In genomic region chr5:139530879-139531639, GRCh38 we compare ENCODE assay signal across 6 cellular contexts. TPM values are rescaled to one million over a fixed set of nuclear protein-coding genes. Genes with fewer than 3 reads are reported as not detected.
DNase-seq lines count a peak whose midpoint lies in the region; ATAC-seq, FAIRE-seq and TF ChIP-seq lines count a peak whose summit lies in the region.
"Not testable (repeated sequence)": the region's sequence is repeated elsewhere in the genome, so short reads cannot be mapped to it uniquely, and the experiment has no call there.

No MANE protein-coding gene starts in this region.

- H3K79me2 ChIP-seq in GM12878 (ENCODE audit: control insufficient read depth, insufficient read depth, low read length): peaks cover 26% of the 10 kb centered on the region

- DNase-seq in GM19239 (ENCODE audit: insufficient read length, low spot score); GM12878 (ENCODE audit: low read depth, low spot score); epithelial cell of prostate (ENCODE audit: low read depth, low spot score); nephron progenitor cell: not testable (repeated sequence)
- DNase-seq in kidney glomerular epithelial cell (lab: John Stamatoyannopoulos, UW) (peak; percentile 43), sigmoid colon (peak; percentile 0)

- TSS peak; percentile 0 for BruUV-seq in GM12878 (replicated peaks; lab: Mats Ljungman, UMichigan)

- RAD21 ChIA-PET in GM12878 (lab: Charles Lee; ENCODE audit: unreplicated experiment): interaction anchor here (0.7 to 5.6 kb wide), 12 partner anchors 12 to 141 kb away, joined by 3 to 49 read pairs (median 4); partner anchors contain the start of genes CXXC5, MZB1 and UBE2D2

- intact Hi-C loops in GM12878 (cut with micrococcal nuclease; ENCODE audit: unreplicated experiment): loop anchor here (2.0 kb wide), 1 partner anchor 30 kb away; the partner anchor contains the start of gene UBE2D2
- intact Hi-C loops in sigmoid colon (cut with DNase I): not testable (repeated sequence)

- H3K27me3 ChIP-seq in GM12878 (replicated peaks in 1 of 2; ENCODE audit: control insufficient read depth in 2 of 2, insufficient read depth in 2 of 2, low read length in 1 of 2); sigmoid colon: not testable (repeated sequence)

- ATAC-seq in GM12878: peak; percentile 40

- TF ChIP-seq EP300 in GM12878 (IDR thresholded peaks at IDR 0.05; ENCODE audit: borderline replicate concordance in 1 of 2, control insufficient read depth in 1 of 2, low read depth in 2 of 2, low read length in 2 of 2); sigmoid colon (IDR thresholded peaks at IDR 0.05): not testable (repeated sequence)

- TF ChIP-seq POLR2A in GM12878 (IDR thresholded peaks at IDR 0.05; ENCODE audit: low read depth, low read length); sigmoid colon (IDR thresholded peaks at IDR 0.05): not testable (repeated sequence)

- H3K4me3 ChIP-seq in GM12878, sigmoid colon: not testable (repeated sequence)

- not testable (repeated sequence) for H3K4me1 ChIP-seq in GM12878 (ENCODE audit: control insufficient read depth, insufficient read depth, low read length); sigmoid colon

- not testable (repeated sequence) for H3K36me3 Mint-ChIP-seq in nephron progenitor cell (ENCODE audit: low read depth)

- not testable (repeated sequence) for H3K36me3 ChIP-seq in GM12878 (ENCODE audit: control insufficient read depth in 2 of 2, insufficient read depth in 2 of 2, low read length in 1 of 2); sigmoid colon

- in situ Hi-C loops in GM12878 (cut with MboI): not testable (repeated sequence)

- 0 out of 2 replicates have a peak overlapping the region, but pooled peaks have one; percentile 5 for H3K27ac ChIP-seq in GM12878 (ENCODE audit: control insufficient read depth, insufficient read depth)
- peak overlapping the region; percentile 65 for H3K27ac ChIP-seq in epithelial cell of prostate
- H3K27ac ChIP-seq in sigmoid colon: not testable (repeated sequence)

- peaks cover 42% of the 10 kb centered on the region for H3K4me1 Mint-ChIP-seq in nephron progenitor cell

- H3K9me3 ChIP-seq in GM12878 (replicated peaks; ENCODE audit: control insufficient read depth, insufficient read depth, low read length); sigmoid colon: not testable (repeated sequence)

- SMC1A ChIA-PET in GM12878 (lab: Charles Lee; ENCODE audit: uncharacterized antibody, unreplicated experiment): interaction anchor here (0.9 to 2.0 kb wide), 5 partner anchors 8 to 35 kb away, joined by 3 to 7 read pairs (median 5); no protein-coding TSS in a partner anchor

- 29% methylated on average over 9 of the region's 9 CpGs for WGBS in GM12878 (ENCODE audit: insufficient coverage, insufficient replicate concordance, low lambda C conversion rate, missing lambda C conversion rate)
- 94 to 95% methylated on average over 9 of the region's 9 CpGs for WGBS in sigmoid colon, 2 donors

- H3K4me2 ChIP-seq in GM12878 (ENCODE audit: control insufficient read depth, insufficient read depth): peak overlapping the region; percentile 50

- not testable (repeated sequence) for H3K9ac ChIP-seq in GM12878 (ENCODE audit: control insufficient read depth, insufficient read depth, low read length)

- peaks cover 12% of the 10 kb centered on the region for H3K9me3 Mint-ChIP-seq in nephron progenitor cell

- H3K4me3 Mint-ChIP-seq in nephron progenitor cell: peak overlapping the region; percentile 68

- CTCF ChIA-PET in GM12878 (lab: Yijun Ruan, JAX): interaction anchor here (0.6 to 6.1 kb wide), 8 partner anchors 10 to 240 kb away, joined by 3 to 38 read pairs (median 4); no protein-coding TSS in a partner anchor

- POLR2A ChIA-PET in GM12878 (lab: Charles Lee): interaction anchor here (0.5 to 5.5 kb wide), 6 partner anchors 12 to 93 kb away, joined by 3 to 43 read pairs (median 6); partner anchors contain the start of gene UBE2D2

- not testable (repeated sequence) for H4K20me1 ChIP-seq in GM12878 (ENCODE audit: control insufficient read depth, insufficient read depth)

- H3K27ac Mint-ChIP-seq in nephron progenitor cell: peak overlapping the region; percentile 94

- TF ChIP-seq CTCF in GM12878 (IDR thresholded peaks at IDR 0.05 in 2 of 3, conservative IDR thresholded peaks at IDR 0.05 in 1 of 3; ENCODE audit: control insufficient read depth in 2 of 3, extremely low read depth in 1 of 3, insufficient read depth in 1 of 3, low read depth in 3 of 3, low read length in 3 of 3); nephron progenitor cell (IDR thresholded peaks at IDR 0.05); sigmoid colon (IDR thresholded peaks at IDR 0.05): not testable (repeated sequence)

- H2AFZ ChIP-seq in GM12878 (ENCODE audit: control insufficient read depth, low read depth, low read length): not testable (repeated sequence)

- H3K27me3 Mint-ChIP-seq in nephron progenitor cell (ENCODE audit: low read depth, poor library complexity): not testable (repeated sequence)

- TF ChIP-seq RAD21 in GM12878 (IDR thresholded peaks at IDR 0.05; ENCODE audit: insufficient read depth, low read depth, low read length): not testable (repeated sequence)

- peak; percentile 94 for FAIRE-seq in GM19239 (lab: Jason Lieb, UNC)
- peak; percentile 65 for FAIRE-seq in GM12878 (lab: Jason Lieb, UNC)

TF ChIP-seq in GM12878, 131 proteins besides CTCF, POLR2A, EP300 and RAD21 (continues in another document):
- TF ChIP-seq BHLHE40 (IDR thresholded peaks at IDR 0.05; ENCODE audit: borderline replicate concordance in 1 of 2, low read depth in 2 of 2, low read length in 1 of 2) (peak in 1 of 2 experiments; percentile 34; a peak in 1 of 4 replicates), MLLT1 (IDR thresholded peaks at IDR 0.05) (peak; percentile 86; the same call in 1 of the 2 replicates)

RNA-seq across cellular contexts. Expression of gene UBE2D2, which starts 30.1 kb away (rescaled TPM):
- 91.1 and 104 TPM in 2 replicates for total RNA-seq in GM12878 (2013; cell fraction: nucleolus; rRNA removed)
- total RNA-seq in GM12878 (2014; rRNA removed) (93.1 and 107 TPM in 2 replicates), GM12878 (2014; rRNA removed; fragmentation: Illumina TruSeq; extraction: Trizol) (134 and 136 TPM in 2 replicates), GM12878 (2021) (166 and 174 TPM in 2 replicates), sigmoid colon (10 to 100 TPM; 61.5 to 93.0 (median 69.7) TPM)
- 146 TPM for polyA plus RNA-seq in GM12878 (2011; ENCODE audit: low read depth)
- polyA plus RNA-seq in GM12878 (2011; rRNA removed) (139 and 185 TPM in 2 replicates), GM12878 (2014; fragmentation: Illumina TruSeq; extraction: Trizol) (120 and 151 TPM in 2 replicates), GM12878 (2014; fragmentation: Nextera tagmentation; extraction: Ambion mirVana) (100 to 1,000 TPM in 1 of 2 experiments, 10 to 100 TPM in 1; 58.6 to 120 TPM), GM12878 (2014; rRNA removed) (79.2 and 99.2 TPM in 2 replicates), GM12878 (2016; fragmentation: Nextera tagmentation; extraction: Ambion mirVana) (100 to 1,000 TPM; 227 to 245 TPM), sigmoid colon (100 to 1,000 TPM; 113 to 177 (median 146) TPM)
- 40.9 and 52.0 TPM in 2 replicates for polyA plus RNA-seq in GM12878 (2011; cell fraction: cytosol; rRNA removed)
- polyA plus RNA-seq in GM12878 (2011; cell fraction: nucleus; rRNA removed): 40.3 and 44.3 TPM in 2 replicates
- polyA plus RNA-seq in GM12878 (2012): 193 and 217 TPM in 2 replicates
- 52.8 and 83.5 TPM in 2 replicates for polyA minus RNA-seq in GM12878 (2011; rRNA and poly(A)+ RNA removed)
- 31.5 and 44.0 TPM in 2 replicates for polyA minus RNA-seq in GM12878 (2011; cell fraction: cytosol; rRNA and poly(A)+ RNA removed)
- polyA minus RNA-seq in GM12878 (2011; cell fraction: nucleus; rRNA and poly(A)+ RNA removed): 20.8 and 43.4 TPM in 2 replicates

RNA-seq across cellular contexts. Expression of gene STING1, which starts 48.5 kb away (rescaled TPM):
- 30.9 and 35.8 TPM in 2 replicates for total RNA-seq in GM12878 (2013; cell fraction: nucleolus; rRNA removed)
- total RNA-seq in GM12878 (2014; rRNA removed) (43.8 and 48.5 TPM in 2 replicates), GM12878 (2014; rRNA removed; fragmentation: Illumina TruSeq; extraction: Trizol) (16.5 and 17.1 TPM in 2 replicates), GM12878 (2021) (49.6 and 53.3 TPM in 2 replicates), sigmoid colon (10 to 100 TPM; 14.6 to 53.8 (median 22.7) TPM)
- 10.5 TPM for polyA plus RNA-seq in GM12878 (2011; ENCODE audit: low read depth)
- polyA plus RNA-seq in GM12878 (2011; rRNA removed) (8.3 and 20.2 TPM in 2 replicates), GM12878 (2014; fragmentation: Illumina TruSeq; extraction: Trizol) (27.7 and 34.1 TPM in 2 replicates), GM12878 (2014; fragmentation: Nextera tagmentation; extraction: Ambion mirVana) (10 to 100 TPM; 10.1 to 12.1 TPM), GM12878 (2014; rRNA removed) (47.9 and 59.8 TPM in 2 replicates), GM12878 (2016; fragmentation: Nextera tagmentation; extraction: Ambion mirVana) (10 to 100 TPM; 49.3 to 56.1 TPM), sigmoid colon (10 to 100 TPM in 1 of 3 donors, 1 to 10 TPM in 2; 5.5 to 63.5 (median 8.4) TPM)
- 22.6 and 29.8 TPM in 2 replicates for polyA plus RNA-seq in GM12878 (2011; cell fraction: cytosol; rRNA removed)
- polyA plus RNA-seq in GM12878 (2011; cell fraction: nucleus; rRNA removed): 62.4 and 77.1 TPM in 2 replicates
- polyA plus RNA-seq in GM12878 (2012): 14.5 and 19.3 TPM in 2 replicates
- polyA minus RNA-seq in GM12878 (2011; rRNA and poly(A)+ RNA removed): 15.2 and 25.7 TPM in 2 replicates
- polyA minus RNA-seq in GM12878 (2011; cell fraction: cytosol; rRNA and poly(A)+ RNA removed): 11.6 and 16.9 TPM in 2 replicates
- polyA minus RNA-seq in GM12878 (2011; cell fraction: nucleus; rRNA and poly(A)+ RNA removed): 17.8 and 22.0 TPM in 2 replicates
